In genomic region chrX:66022742-66023725, GRCh38 we compare ENCODE assay signal across 14 cellular contexts. TPM values are rescaled to one million over a fixed set of nuclear protein-coding genes. Genes with fewer than 3 reads are reported as not detected.
A peak's percentile ranks its signal among the peaks of the same experiment; 100 is the strongest.
DNase-seq lines count a peak whose midpoint lies in the region; ATAC-seq and TF ChIP-seq lines count a peak whose summit lies in the region.
"Had no signal": no experiment of that assay in that cellular context is flagged by ENCODE, and none has a peak within 500 bp of the region (broad histone marks: within the 10 kb centered on the region; RNA-seq: fewer than 3 reads in every experiment).

No MANE protein-coding gene starts in this region.

- H3K4me3 Mint-ChIP-seq in GM23338, result no peak overlapping the region

- H3K27ac ChIP-seq in GM23338 (ENCODE audit: low read depth), result no peak overlapping the region
- no peak overlapping the region for H3K27ac ChIP-seq in OCI-LY7 (ENCODE audit: low read depth, low read length, poor library complexity, severe bottlenecking)
- H3K27ac ChIP-seq in adrenal gland, result no peak overlapping the region
- H3K27ac ChIP-seq in substantia nigra (ENCODE audit: low read depth, low read length, poor library complexity, severe bottlenecking), result no peak overlapping the region
- H3K27ac ChIP-seq: hepatocyte had no signal

- no TSS peak for BruUV-seq in OCI-LY7 (replicated peaks; lab: Mats Ljungman, UMichigan)

- POLR2A ChIA-PET in OCI-LY7 (lab: Charles Lee), result no interaction called here

- no peak overlapping the region for H3K27ac Mint-ChIP-seq in GM23338

- H3K36me3 ChIP-seq in GM23338 (ENCODE audit: insufficient read depth) (no peaks in the 10 kb centered on the region), OCI-LY7 (ENCODE audit: insufficient read depth, low read length) (no peaks in the 10 kb centered on the region), adrenal gland (replicated peaks in 1 of 2) (no peaks in the 10 kb centered on the region)

- no peaks in the 10 kb centered on the region for H3F3A ChIP-seq in GM23338 (replicated peaks; ENCODE audit: low read depth)

- H3K79me2 ChIP-seq in GM23338 (replicated peaks; ENCODE audit: insufficient read depth) (no peaks in the 10 kb centered on the region), OCI-LY7 (ENCODE audit: insufficient read depth, low read depth, low read length) (no peaks in the 10 kb centered on the region)
- H3K79me2 ChIP-seq: hepatocyte had no signal

- H3K27me3 ChIP-seq in GM23338 (ENCODE audit: insufficient read depth) (no peaks in the 10 kb centered on the region), adrenal gland (peaks cover 12% of the 10 kb centered on the region)
- H3K27me3 ChIP-seq: hepatocyte had no signal

- DNase-seq in EL (peak; percentile 0), GM23338 (ENCODE audit: low spot score) (peak; percentile 50), OCI-LY7 (ENCODE audit: low spot score) (no peak), iPS-NIHi7 (ENCODE audit: extremely low spot score) (peak; percentile 41), adrenal gland (no peak), substantia nigra (lab: John Stamatoyannopoulos, UW) (no peak), OCI-M2 (lab: John Stamatoyannopoulos, UW; ENCODE audit: unreplicated experiment) (no peak)
- DNase-seq: DMS153, NCI-H1105, T1000, trophoblast cell had no signal

- no peaks in the 10 kb centered on the region for H3K9me3 Mint-ChIP-seq in GM23338

- intact Hi-C loops in OCI-LY7 (cut with micrococcal nuclease; ENCODE audit: unreplicated experiment) (loop anchor here (10.0 kb wide), 1 partner anchor 88 kb away; no protein-coding TSS in a partner anchor), adrenal gland (cut with DNase I) (no loop called here)

- CTCF ChIA-PET in OCI-LY7 (lab: Charles Lee; ENCODE audit: unreplicated experiment), result no interaction called here

- ATAC-seq in GM23338, result peak; percentile 87
- no peak for ATAC-seq in HG03432 (IDR thresholded peaks at IDR 0.05; ENCODE audit: unreplicated experiment)

- H2AFZ ChIP-seq in GM23338 (no peak overlapping the region), OCI-LY7 (ENCODE audit: low read length) (no peak overlapping the region)
- H2AFZ ChIP-seq: hepatocyte had no signal

- peak; percentile 49 to 52 for TF ChIP-seq CTCF in GM23338 (conservative IDR thresholded peaks at IDR 0.05; ENCODE audit: low read depth in 2 of 2)
- TF ChIP-seq CTCF in OCI-LY7 (conservative IDR thresholded peaks at IDR 0.05; ENCODE audit: low read length), result peak; percentile 71
- no peak for TF ChIP-seq CTCF in adrenal gland (IDR thresholded peaks at IDR 0.05)

- H3K9me2 ChIP-seq in GM23338 (ENCODE audit: insufficient read depth) (no peaks in the 10 kb centered on the region), OCI-LY7 (ENCODE audit: insufficient read depth, low read length) (no peaks in the 10 kb centered on the region)

- no peaks in the 10 kb centered on the region for H3K36me3 Mint-ChIP-seq in GM23338 (ENCODE audit: low read depth)

- H3K9me3 ChIP-seq in OCI-LY7 (ENCODE audit: low read length) (no peaks in the 10 kb centered on the region), adrenal gland (replicated peaks in 1 of 3) (no peaks in the 10 kb centered on the region)

- TF ChIP-seq POLR2A in adrenal gland (IDR thresholded peaks at IDR 0.05), result no peak

- no peaks in the 10 kb centered on the region for H3K27me3 Mint-ChIP-seq in GM23338 (ENCODE audit: insufficient read depth, low read depth, poor library complexity)

- H3K4me3 ChIP-seq in GM23338, result no peak overlapping the region
- H3K4me3 ChIP-seq in OCI-LY7 (ENCODE audit: low read depth, low read length, poor library complexity, severe bottlenecking), result no peak overlapping the region
- H3K4me3 ChIP-seq in adrenal gland, result no peak overlapping the region
- H3K4me3 ChIP-seq: hepatocyte had no signal

- WGBS in adrenal gland, 4 donors, result 64 to 72% (median 70%) methylated on average over 6 to 8 of the region's 8 CpGs

- H4K20me1 ChIP-seq in GM23338 (replicated peaks; ENCODE audit: insufficient read depth), result no peaks in the 10 kb centered on the region
- H4K20me1 ChIP-seq in OCI-LY7 (ENCODE audit: insufficient read depth, low read length), result no peaks in the 10 kb centered on the region

- no peaks in the 10 kb centered on the region for H3K4me1 Mint-ChIP-seq in GM23338

- no peak overlapping the region for H3K4me2 ChIP-seq in GM23338
- no peak overlapping the region for H3K4me2 ChIP-seq in OCI-LY7 (ENCODE audit: low read length)
- H3K4me2 ChIP-seq: hepatocyte had no signal

- no peaks in the 10 kb centered on the region for H3K4me1 ChIP-seq in GM23338 (ENCODE audit: insufficient read depth)
- H3K4me1 ChIP-seq in OCI-LY7 (ENCODE audit: insufficient read depth, low read length, poor library complexity, severe bottlenecking), result no peaks in the 10 kb centered on the region
- no peaks in the 10 kb centered on the region for H3K4me1 ChIP-seq in adrenal gland (replicated peaks in 1 of 2)

TF ChIP-seq in GM23338, 12 proteins besides CTCF, POLR2A, EP300 and RAD21 (continues in another document):
- TF ChIP-seq POLR2AphosphoS5 (IDR thresholded peaks at IDR 0.05; ENCODE audit: low read depth) (no peak), ETS1 (IDR thresholded peaks at IDR 0.05) (no peak), EZH2 (IDR thresholded peaks at IDR 0.05; ENCODE audit: low read depth, unreplicated experiment) (no peak), JUNB (IDR thresholded peaks at IDR 0.05; ENCODE audit: unreplicated experiment) (no peak), EZH2phosphoT487 (IDR thresholded peaks at IDR 0.05; ENCODE audit: unreplicated experiment) (no peak), ZNF331 (CRISPR knock-in tag; IDR thresholded peaks at IDR 0.05; ENCODE audit: low read depth) (no peak), CREB1 (CRISPR knock-in tag; IDR thresholded peaks at IDR 0.05; ENCODE audit: low read depth) (no peak), STAT1 (IDR thresholded peaks at IDR 0.05; ENCODE audit: unreplicated experiment) (no peak), ZNF114 (CRISPR knock-in tag; IDR thresholded peaks at IDR 0.05) (no peak), NANOG (IDR thresholded peaks at IDR 0.05; ENCODE audit: borderline replicate concordance) (no peak), REST (IDR thresholded peaks at IDR 0.05; ENCODE audit: unreplicated experiment) (no peak)

RNA-seq across cellular contexts. Expression of gene VSIG4, which starts 16.8 kb away (rescaled TPM):
- total RNA-seq in GM23338 (2014; rRNA removed; shearing (Covaris generic)), result not detected in 2 replicates
- polyA plus RNA-seq in GM23338 (2016; fragmentation: Nextera tagmentation; extraction: Ambion mirVana) (not detected in 2 replicates), adrenal gland (10 to 100 TPM; 47.0 to 76.0 (median 65.6) TPM)
- not detected in 2 replicates for total RNA-seq in OCI-LY7 (2014; rRNA removed; shearing (Covaris generic))
- total RNA-seq in OCI-LY7 (2022) (not detected in 2 replicates), adrenal gland (100 to 1,000 TPM; 120 to 609 (median 229) TPM)
- total RNA-seq: astrocyte had no signal

Comparison
In these comparisons a context has a peak if more than half of its experiments do, and no peak if none do; other contexts are left out.
1. DNase-seq: peak in EL (single experiment), GM23338 (single experiment) and iPS-NIHi7 (single experiment); none in OCI-LY7 (single experiment), adrenal gland (0 of 7), substantia nigra (0 of 49) and OCI-M2 (single experiment).
2. CTCF ChIP-seq: peak in GM23338 (2 of 2) and OCI-LY7 (single experiment); none in adrenal gland (0 of 6).
3. RNA of gene VSIG4, which starts 16.8 kb away (total RNA-seq): 120 to 609 TPM in adrenal gland; not detected in GM23338 and not detected in OCI-LY7; every median in the first group is over 100 times any median in the second.